25 cellular contexts compared by ENCODE assay signal in the genomic region with DNA sequence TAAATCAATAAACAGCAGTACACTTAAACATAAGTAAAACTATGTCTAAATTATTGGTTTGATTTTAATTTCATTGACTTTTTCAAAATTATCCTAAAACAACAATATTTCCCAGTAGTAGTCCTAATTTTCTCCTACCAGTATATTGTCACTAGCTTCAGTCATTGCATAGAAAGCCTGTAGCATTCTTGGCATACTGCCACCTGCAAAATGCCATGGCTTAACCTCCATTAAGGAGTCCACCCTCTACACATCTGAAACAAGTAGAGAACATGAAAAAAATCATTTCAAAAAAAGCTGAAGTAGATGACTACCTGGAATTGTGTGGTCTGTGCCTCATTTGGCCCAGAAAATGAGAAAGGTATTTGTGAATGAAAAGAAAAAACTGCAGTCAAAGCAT.
"Had no signal": no experiment of that assay in that cellular context is flagged by ENCODE, and none has a peak within 500 bp of the region (broad histone marks: within the 10 kb centered on the region; RNA-seq: fewer than 3 reads in every experiment).

No MANE protein-coding gene starts in this region.

- H2AFZ ChIP-seq: hepatocyte, neural progenitor cell had no signal

- H3K9me3 ChIP-seq: body of pancreas, colonic mucosa, left lung, sigmoid colon, thoracic aorta, upper lobe of left lung had no signal

- H3K27me3 ChIP-seq: body of pancreas, colonic mucosa, dorsolateral prefrontal cortex, hepatocyte, left lung, neural progenitor cell, sigmoid colon, spleen, upper lobe of left lung had no signal

- H3K4me1 ChIP-seq: colonic mucosa, left lung, neural progenitor cell, sigmoid colon, spleen, upper lobe of left lung had no signal

- H3K27ac ChIP-seq: body of pancreas, colonic mucosa, dorsolateral prefrontal cortex, hepatocyte, left lung, neural progenitor cell, sigmoid colon, spleen, thoracic aorta, upper lobe of left lung had no signal

- H3K36me3 ChIP-seq: colonic mucosa, left lung, neural progenitor cell, sigmoid colon, spleen, thoracic aorta, upper lobe of left lung had no signal

- H3K4me3 ChIP-seq: body of pancreas, colonic mucosa, dorsolateral prefrontal cortex, hepatocyte, left lung, lung, neural progenitor cell, sigmoid colon, spleen, thoracic aorta, upper lobe of left lung had no signal

- DNase-seq: activated CD4-positive, alpha-beta memory T cell treated with anti-CD3 and anti-CD28 coated beads for 36 hours; activated CD4-positive, alpha-beta T cell treated with anti-CD3 and anti-CD28 coated beads for 48 hours; activated effector memory CD4-positive, alpha-beta T cell treated with anti-CD3 and anti-CD28 coated beads, Interleukin-2, amount 50 U/mL, for 16 hours; activated naive CD4-positive, alpha-beta T cell treated with anti-CD3 and anti-CD28 coated beads, Interleukin-2, amount 10 ng/mL, durations not matched to agents 7 days and 5 days; anterior cingulate cortex; body of pancreas; central memory CD4-positive, alpha-beta T cell; colonic mucosa; dorsolateral prefrontal cortex; effector memory CD8-positive, alpha-beta T cell; glutamatergic neuron; immature natural killer cell; left lung; naive thymus-derived CD4-positive, alpha-beta T cell; posterior cingulate gyrus; sigmoid colon; spleen; stimulated activated CD4-positive, alpha-beta T cell treated with anti-CD3 and anti-CD28 coated beads, Interleukin-4, amount 100 ng/mL, for 1 hour; stimulated activated naive CD4-positive, alpha-beta T cell treated with Interleukin-2 at 50 U/mL for 16 hours; T1000; upper lobe of left lung had no signal

- H3K79me2 ChIP-seq: hepatocyte had no signal

- H3K4me2 ChIP-seq: hepatocyte, neural progenitor cell had no signal

- H3K9ac ChIP-seq: neural progenitor cell had no signal
